Comparison of ENCODE assay signal across 8 cellular contexts in genomic region chr16:50548659-50549560, GRCh38.
DNase-seq lines count a peak whose midpoint lies in the region; ATAC-seq and TF ChIP-seq lines count a peak whose summit lies in the region.

No MANE protein-coding gene starts in this region.

- no peaks in the 10 kb centered on the region for H3K36me3 ChIP-seq in neutrophil

- H3K4me3 ChIP-seq in epithelial cell of esophagus (ENCODE audit: low read length) (peak overlapping the region; percentile 33), neutrophil (ENCODE audit: low read depth in 1 of 2, low read length in 1 of 2) (peak overlapping the region; percentile 41 to 62)

- peak; percentile 46 for ATAC-seq in HG03045 (IDR thresholded peaks at IDR 0.05; ENCODE audit: unreplicated experiment)

- TF ChIP-seq CTCF in epithelial cell of esophagus (IDR thresholded peaks at IDR 0.05; ENCODE audit: insufficient read depth, low read depth, low read length, missing control alignments) (no peak), neutrophil (IDR thresholded peaks at IDR 0.05) (no peak)

- peaks cover 100% of the 10 kb centered on the region for H3K27me3 ChIP-seq in neutrophil

- DNase-seq in NOMO-1 treated with dmso at 0.1 percent for 144 hours (lab: John Stamatoyannopoulos, UW; ENCODE audit: unreplicated experiment) (peak; percentile 16), NOMO-1 treated with DMSO at 0.1 percent for 48 hours (lab: John Stamatoyannopoulos, UW; ENCODE audit: unreplicated experiment) (no peak), T-helper 9 cell (peak; percentile 41), epithelial cell of esophagus (ENCODE audit: low read depth) (peak; percentile 20), NCI-H2171 treated with DMSO at 0.1 percent for 48 hours (lab: John Stamatoyannopoulos, UW) (no peak), C1 segment of cervical spinal cord (lab: John Stamatoyannopoulos, UW) (no peak)

- no peaks in the 10 kb centered on the region for H3K9me3 ChIP-seq in neutrophil

- peaks cover 6 to 17% of the 10 kb centered on the region in 2 experiments for H3K4me1 ChIP-seq in neutrophil (ENCODE audit: control insufficient read depth in 1 of 2, insufficient read depth in 1 of 2, low read depth in 1 of 2, low read length in 1 of 2)

- H3K27ac ChIP-seq in neutrophil, result no peak overlapping the region

Comparison
In these comparisons a context has a peak if more than half of its experiments do, and no peak if none do; other contexts are left out.
1. DNase-seq: peak in NOMO-1 treated with dmso at 0.1 percent for 144 hours (single experiment), T-helper 9 cell (single experiment) and epithelial cell of esophagus (single experiment); none in NOMO-1 treated with DMSO at 0.1 percent for 48 hours (single experiment), NCI-H2171 treated with DMSO at 0.1 percent for 48 hours (single experiment) and C1 segment of cervical spinal cord (0 of 14).